8 cellular contexts compared by ENCODE assay signal in genomic region chr9:110058304-110058953, GRCh38.
DNase-seq lines count a peak whose midpoint lies in the region; ATAC-seq, FAIRE-seq and TF ChIP-seq lines count a peak whose summit lies in the region.

No MANE protein-coding gene starts in this region.

- no peak for ATAC-seq in CD8-positive, alpha-beta T cell
- peak; percentile 71 for ATAC-seq in GM21737 (IDR thresholded peaks at IDR 0.05; ENCODE audit: unreplicated experiment)

- no peaks in the 10 kb centered on the region for H3K27me3 ChIP-seq in CD8-positive, alpha-beta T cell (ENCODE audit: insufficient read depth, low read length)

- TF ChIP-seq CTCF in CD8-positive, alpha-beta T cell (IDR thresholded peaks at IDR 0.05): peak; percentile 37
- TF ChIP-seq CTCF in mesothelial cell of epicardium (IDR thresholded peaks at IDR 0.05; ENCODE audit: unreplicated experiment): peak; percentile 30

- peak in 4 of 7 experiments; percentile 14 to 52 (median 34) for DNase-seq in CD8-positive, alpha-beta T cell
- DNase-seq in NCI-H1417 treated with DMSO at 0.1 percent for 48 hours (lab: John Stamatoyannopoulos, UW) (peak; percentile 42), mesothelial cell of epicardium (ENCODE audit: low spot score in 2 of 2, unreplicated experiment in 2 of 2) (no peak), urothelium cell line (ENCODE audit: low spot score) (peak; percentile 50), GF-D8 (lab: John Stamatoyannopoulos, UW) (no peak)
- peak; percentile 13 to 31 (median 20) for DNase-seq in activated CD4-positive, CD25-positive, alpha-beta regulatory T cell (lab: John Stamatoyannopoulos, UW)

- intact Hi-C loops in CD8-positive, alpha-beta T cell (cut with DNase I, micrococcal nuclease): loop anchor here (1.0 kb wide), 2 partner anchors 95 to 155 kb away; no protein-coding TSS in a partner anchor
- intact Hi-C loops in dendritic cell treated with granulocyte-macrophage colony-stimulating factor and Interleukin-4, amounts not matched to agents 40 ng/mL and 50 ng/mL, for 4 days (cut with micrococcal nuclease): loop anchor here (1.0 to 2.0 kb wide), 2 partner anchors 94 to 155 kb away; no protein-coding TSS in a partner anchor

- H3K9me3 Mint-ChIP-seq in CD8-positive, alpha-beta T cell: no peaks in the 10 kb centered on the region
- H3K9me3 Mint-ChIP-seq in dendritic cell treated with granulocyte-macrophage colony-stimulating factor and Interleukin-4, amounts not matched to agents 40 ng/mL and 50 ng/mL, for 4 days: no peaks in the 10 kb centered on the region
- peaks cover 5% of the 10 kb centered on the region for H3K9me3 Mint-ChIP-seq in mesothelial cell of epicardium

- no peak for FAIRE-seq in urothelium cell line (lab: Jason Lieb, UNC)

- H3K36me3 ChIP-seq in CD8-positive, alpha-beta T cell (ENCODE audit: insufficient read depth, low read length): no peaks in the 10 kb centered on the region

- H3K4me1 Mint-ChIP-seq in CD8-positive, alpha-beta T cell (ENCODE audit: low read depth): no peaks in the 10 kb centered on the region
- peaks cover 19% of the 10 kb centered on the region for H3K4me1 Mint-ChIP-seq in dendritic cell treated with granulocyte-macrophage colony-stimulating factor and Interleukin-4, amounts not matched to agents 40 ng/mL and 50 ng/mL, for 4 days (ENCODE audit: low read depth)
- H3K4me1 Mint-ChIP-seq in mesothelial cell of epicardium: no peaks in the 10 kb centered on the region

- no peaks in the 10 kb centered on the region for H3K36me3 Mint-ChIP-seq in CD8-positive, alpha-beta T cell
- no peaks in the 10 kb centered on the region for H3K36me3 Mint-ChIP-seq in dendritic cell treated with granulocyte-macrophage colony-stimulating factor and Interleukin-4, amounts not matched to agents 40 ng/mL and 50 ng/mL, for 4 days (ENCODE audit: low read depth)
- no peaks in the 10 kb centered on the region for H3K36me3 Mint-ChIP-seq in mesothelial cell of epicardium

- POLR2A ChIA-PET in CD8-positive, alpha-beta T cell (lab: Charles Lee): interaction anchor here (0.5 to 0.6 kb wide), 2 partner anchors 11 to 206 kb away, joined by 3 read pairs; no protein-coding TSS in a partner anchor

- no peaks in the 10 kb centered on the region for H3K4me1 ChIP-seq in CD8-positive, alpha-beta T cell (ENCODE audit: insufficient read depth, low read length)

- H3K4me3 Mint-ChIP-seq in CD8-positive, alpha-beta T cell: no peak overlapping the region
- H3K4me3 Mint-ChIP-seq in dendritic cell treated with granulocyte-macrophage colony-stimulating factor and Interleukin-4, amounts not matched to agents 40 ng/mL and 50 ng/mL, for 4 days: no peak overlapping the region
- no peak overlapping the region for H3K4me3 Mint-ChIP-seq in mesothelial cell of epicardium

- H3K27ac ChIP-seq in CD8-positive, alpha-beta T cell (ENCODE audit: low read depth, low read length): no peak overlapping the region

- no peak overlapping the region for H3K4me3 ChIP-seq in CD8-positive, alpha-beta T cell (ENCODE audit: low read depth, low read length)

- CTCF ChIA-PET in CD8-positive, alpha-beta T cell (lab: Charles Lee): interaction anchor here (1.0 to 9.2 kb wide), 6 partner anchors 9 to 172 kb away, joined by 3 to 140 read pairs (median 4); no protein-coding TSS in a partner anchor

- H3K27ac Mint-ChIP-seq in CD8-positive, alpha-beta T cell: no peak overlapping the region
- H3K27ac Mint-ChIP-seq in dendritic cell treated with granulocyte-macrophage colony-stimulating factor and Interleukin-4, amounts not matched to agents 40 ng/mL and 50 ng/mL, for 4 days: peak overlapping the region; percentile 7
- H3K27ac Mint-ChIP-seq in mesothelial cell of epicardium: no peak overlapping the region

- peaks cover 4% of the 10 kb centered on the region for H3K27me3 Mint-ChIP-seq in CD8-positive, alpha-beta T cell (ENCODE audit: low read depth)
- H3K27me3 Mint-ChIP-seq in dendritic cell treated with granulocyte-macrophage colony-stimulating factor and Interleukin-4, amounts not matched to agents 40 ng/mL and 50 ng/mL, for 4 days: no peaks in the 10 kb centered on the region
- H3K27me3 Mint-ChIP-seq in mesothelial cell of epicardium (ENCODE audit: low read depth): no peaks in the 10 kb centered on the region

- H3K9me3 ChIP-seq in CD8-positive, alpha-beta T cell (ENCODE audit: low read length): no peaks in the 10 kb centered on the region

Comparison
In these comparisons a context has a peak if more than half of its experiments do, and no peak if none do; other contexts are left out.
1. DNase-seq: peak in CD8-positive, alpha-beta T cell (4 of 7), NCI-H1417 treated with DMSO at 0.1 percent for 48 hours (single experiment), activated CD4-positive, CD25-positive, alpha-beta regulatory T cell (4 of 4) and urothelium cell line (single experiment); none in mesothelial cell of epicardium (0 of 2) and GF-D8 (single experiment).